21 cellular contexts compared by ENCODE assay signal in the genomic region with DNA sequence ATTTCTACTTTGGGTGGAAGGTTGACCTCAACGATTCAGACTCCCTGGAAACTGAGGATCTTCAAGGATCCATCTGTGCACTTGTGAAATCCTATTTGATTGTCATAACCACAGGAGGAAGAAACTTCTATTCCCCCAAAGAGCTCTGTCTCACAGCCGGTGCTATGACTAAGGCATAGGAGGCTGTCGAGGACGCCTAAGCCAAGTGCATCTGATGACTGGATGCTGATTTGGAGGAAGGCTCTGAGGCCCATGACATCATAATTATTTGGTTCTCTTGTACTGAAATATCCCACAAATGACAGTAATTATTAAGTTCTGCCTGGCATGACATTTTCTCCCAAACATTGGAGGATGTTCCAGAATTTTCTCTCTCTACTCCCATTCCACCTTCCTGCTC. TPM values are rescaled to one million over a fixed set of nuclear protein-coding genes. Genes with fewer than 3 reads are reported as not detected.
"Had no signal": no experiment of that assay in that cellular context is flagged by ENCODE, and none has a peak within 500 bp of the region (broad histone marks: within the 10 kb centered on the region; RNA-seq: fewer than 3 reads in every experiment).

No MANE protein-coding gene starts in this region.

- ATAC-seq: activated naive CD4-positive, alpha-beta T cell treated with anti-CD3 and anti-CD28 coated beads, Interleukin-2, amount 50 U/mL, for 72 hours; activated T-helper 17 cell treated with anti-CD3 and anti-CD28 coated beads, Interleukin-2, amount 50 U/mL, for 72 hours; WTC11 had no signal

- DNase-seq: activated CD4-positive, alpha-beta T cell treated with anti-CD3 and anti-CD28 coated beads, Interleukin-2, amount 10 ng/mL, durations not matched to agents 7 days and 5 days; activated T-cell treated with anti-CD3 and anti-CD28 coated beads for 4 hours; amygdala; kidney glomerular epithelial cell; nephron progenitor cell; stimulated activated CD4-positive, alpha-beta T cell treated with anti-CD3 and anti-CD28 coated beads, Interleukin-4, amount 100 ng/mL, for 4 hours; stomach; thyroid gland had no signal

- H3K4me3 ChIP-seq: breast epithelium, esophagus muscularis mucosa, skin epidermis, stomach, thyroid gland, vagina had no signal

- H3K36me3 ChIP-seq: breast epithelium, esophagus muscularis mucosa, stomach, thyroid gland, vagina had no signal

- FAIRE-seq: endometrium, frontal cortex had no signal

- H3K27me3 ChIP-seq: breast epithelium, esophagus muscularis mucosa, thyroid gland, vagina had no signal

RNA-seq across cellular contexts. Expression of gene KCNF1, which starts 13.8 kb away (rescaled TPM):
- total RNA-seq: activated CD4-positive, alpha-beta T cell treated with anti-CD3 and anti-CD28 coated beads, Interleukin-2, amount 10 ng/mL, durations not matched to agents 7 days and 5 days; activated CD8-positive, alpha-beta memory T cell treated with anti-CD3 and anti-CD28 coated beads for 36 hours; activated naive CD4-positive, alpha-beta T cell treated with anti-CD3 and anti-CD28 coated beads, Interleukin-2, amount 50 U/mL, for 72 hours; activated T-helper 17 cell treated with anti-CD3 and anti-CD28 coated beads, Interleukin-2, amount 50 U/mL, for 72 hours; lower leg skin; osteocyte; T-helper 1 cell treated with Interleukin-12 subunit alpha and Interleukin-12 subunit beta and Interleukin-4 antibody, amounts not matched to agents 30 ng/mL and 1 ng/mL, for 36 hours; thyroid gland; vagina had no signal
